In the genomic region with DNA sequence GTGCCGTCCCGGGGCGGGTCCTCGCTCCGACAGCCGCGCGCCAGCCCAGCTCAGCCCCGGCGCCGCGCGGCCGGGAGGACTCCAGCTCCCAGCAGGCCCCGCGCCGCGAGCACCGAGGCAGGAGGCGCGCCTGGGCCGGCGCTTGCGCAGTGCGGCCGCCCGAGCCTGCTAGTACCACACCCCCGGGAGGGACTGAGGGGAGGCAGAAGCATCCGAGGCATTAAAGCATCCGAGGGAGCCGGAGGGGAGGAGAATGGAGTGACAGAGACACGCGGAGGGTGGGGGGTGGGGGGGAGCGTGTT, we compare ENCODE assay signal across 8 cellular contexts. TPM values are rescaled to one million over a fixed set of nuclear protein-coding genes. Genes with fewer than 3 reads are reported as not detected.
A peak's percentile ranks its signal among the peaks of the same experiment; 100 is the strongest.
DNase-seq lines count a peak whose midpoint lies in the region; ATAC-seq and TF ChIP-seq lines count a peak whose summit lies in the region.

A gene (plus strand): TSS at position 205 of the 302 bp plus-strand sequence. CDS start 347 bp downstream, outside the sequence.

- peaks cover 23% of the 10 kb centered on the region for H3K4me1 Mint-ChIP-seq in activated T-helper 17 cell treated with anti-CD3 and anti-CD28 coated beads, Interleukin-2, amount 50 U/mL, for 72 hours
- peaks cover 41 to 48% (median 44%) of the 10 kb centered on the region in 7 donors for H3K4me1 Mint-ChIP-seq in naive thymus-derived CD4-positive, alpha-beta T cell
- peaks cover 24 to 43% of the 10 kb centered on the region in 2 donors for H3K4me1 Mint-ChIP-seq in stimulated activated naive B cell treated with anti-CD40 and anti-IgM and Interleukin-4, amounts not matched to agents 10 μg/mL and 1 μg/mL and 100 μg/mL, for 72 hours

- TF ChIP-seq CTCF in RWPE1 (conservative IDR thresholded peaks at IDR 0.05; ENCODE audit: low read depth) (no peak), fibroblast of lung (conservative IDR thresholded peaks at IDR 0.05 in 1 of 2, IDR thresholded peaks at IDR 0.05 in 1 of 2; ENCODE audit: low read depth in 1 of 2, low read length in 2 of 2) (no peak)

- WGBS in GM23248 (ENCODE audit: low coverage in 1 of 2, low lambda C conversion rate in 2 of 2, missing lambda C conversion rate in 2 of 2), 2 experiments, result 0 to 2% methylated on average over 20 to 23 of the region's 34 CpGs

- peak; percentile 85 for ATAC-seq in activated T-helper 17 cell treated with anti-CD3 and anti-CD28 coated beads, Interleukin-2, amount 50 U/mL, for 72 hours (replicated peaks)
- ATAC-seq in naive thymus-derived CD4-positive, alpha-beta T cell, result peak; percentile 91
- ATAC-seq in stimulated activated naive B cell treated with anti-CD40 and anti-IgM and Interleukin-4, amounts not matched to agents 10 μg/mL and 1 μg/mL and 100 μg/mL, for 72 hours (replicated peaks), result peak; percentile 85 to 86

- H2AFZ ChIP-seq in GM23248 (peak within 1 kb of the TSS; percentile 77), fibroblast of lung (ENCODE audit: low read length) (no peak within 1 kb of the TSS)

- H3K9ac ChIP-seq in GM23248 (peak within 1 kb of the TSS; percentile 96), fibroblast of lung (ENCODE audit: insufficient read depth, low read length) (peak within 1 kb of the TSS; percentile 92)

- peaks cover 43% of the 10 kb centered on the region for H3K79me2 ChIP-seq in GM23248 (ENCODE audit: insufficient read depth)
- H3K79me2 ChIP-seq in fibroblast of lung (ENCODE audit: control insufficient read depth, insufficient read depth, low read length), result peaks cover 44% of the 10 kb centered on the region

- peak within 1 kb of the TSS; percentile 86 for H3K4me3 ChIP-seq in GM23248
- H3K4me3 ChIP-seq in fibroblast of lung (replicated peaks in 1 of 4; ENCODE audit: control extremely low read depth in 1 of 4, insufficient read depth in 1 of 4, low read depth in 3 of 4, low read length in 4 of 4), result peak within 1 kb of the TSS; percentile 58 to 98 (median 85)
- peak within 1 kb of the TSS; percentile 75 for H3K4me3 ChIP-seq in naive thymus-derived CD4-positive, alpha-beta T cell (ENCODE audit: low read length)

- no peaks in the 10 kb centered on the region for H3K9me3 ChIP-seq in GM23248 (ENCODE audit: low read depth)
- H3K9me3 ChIP-seq in fibroblast of lung (ENCODE audit: control insufficient read depth, insufficient read depth, low read depth, low read length), result no peaks in the 10 kb centered on the region
- no peaks in the 10 kb centered on the region for H3K9me3 ChIP-seq in naive thymus-derived CD4-positive, alpha-beta T cell (ENCODE audit: control insufficient read depth in 2 of 3, low read length in 3 of 3)

- H4K20me1 ChIP-seq in GM23248 (ENCODE audit: insufficient read depth), result no peaks in the 10 kb centered on the region
- H4K20me1 ChIP-seq in fibroblast of lung (ENCODE audit: control insufficient read depth, extremely low read depth, insufficient read depth, low read length), result no peaks in the 10 kb centered on the region

- H3K4me1 ChIP-seq in GM23248 (ENCODE audit: insufficient read depth) (peaks cover 45% of the 10 kb centered on the region), fibroblast of lung (ENCODE audit: control insufficient read depth, extremely low read depth, insufficient read depth, low read length) (peaks cover 20% of the 10 kb centered on the region)
- peaks cover 23 to 35% of the 10 kb centered on the region in 2 donors for H3K4me1 ChIP-seq in naive thymus-derived CD4-positive, alpha-beta T cell (ENCODE audit: control insufficient read depth in 2 of 2, insufficient read depth in 2 of 2, low read length in 2 of 2)

- POLR2A ChIA-PET in RWPE1 (lab: Yijun Ruan, JAX; ENCODE audit: low non-redundant PET), result interaction anchor here (0.9 to 1.0 kb wide), 3 partner anchors 64 to 211 kb away, joined by 3 to 4 read pairs (median 3); no protein-coding TSS in a partner anchor
- POLR2A ChIA-PET in naive thymus-derived CD4-positive, alpha-beta T cell (lab: Charles Lee), result interaction anchor here (0.6 to 7.3 kb wide), 12 partner anchors 30 to 334 kb away, joined by 3 to 65 read pairs (median 3); a partner anchor contains a TSS

- peaks cover under 1% of the 10 kb centered on the region for H3K36me3 Mint-ChIP-seq in activated T-helper 17 cell treated with anti-CD3 and anti-CD28 coated beads, Interleukin-2, amount 50 U/mL, for 72 hours (ENCODE audit: low read depth)
- no peaks in the 10 kb centered on the region for H3K36me3 Mint-ChIP-seq in naive thymus-derived CD4-positive, alpha-beta T cell
- H3K36me3 Mint-ChIP-seq in stimulated activated naive B cell treated with anti-CD40 and anti-IgM and Interleukin-4, amounts not matched to agents 10 μg/mL and 1 μg/mL and 100 μg/mL, for 72 hours, result no peaks in the 10 kb centered on the region

- H3K4me3 Mint-ChIP-seq in activated T-helper 17 cell treated with anti-CD3 and anti-CD28 coated beads, Interleukin-2, amount 50 U/mL, for 72 hours, result peak within 1 kb of the TSS; percentile 85
- peak within 1 kb of the TSS; percentile 94 to 98 (median 97) for H3K4me3 Mint-ChIP-seq in naive thymus-derived CD4-positive, alpha-beta T cell
- H3K4me3 Mint-ChIP-seq in stimulated activated naive B cell treated with anti-CD40 and anti-IgM and Interleukin-4, amounts not matched to agents 10 μg/mL and 1 μg/mL and 100 μg/mL, for 72 hours, result peak within 1 kb of the TSS; percentile 90 to 97

- H3K27me3 Mint-ChIP-seq in activated T-helper 17 cell treated with anti-CD3 and anti-CD28 coated beads, Interleukin-2, amount 50 U/mL, for 72 hours, result no peaks in the 10 kb centered on the region
- H3K27me3 Mint-ChIP-seq in naive thymus-derived CD4-positive, alpha-beta T cell, result no peaks in the 10 kb centered on the region
- no peaks in the 10 kb centered on the region for H3K27me3 Mint-ChIP-seq in stimulated activated naive B cell treated with anti-CD40 and anti-IgM and Interleukin-4, amounts not matched to agents 10 μg/mL and 1 μg/mL and 100 μg/mL, for 72 hours

- peaks cover 38% of the 10 kb centered on the region for H3F3A ChIP-seq in GM23248 (ENCODE audit: insufficient read depth)

- no peaks in the 10 kb centered on the region for H3K9me3 Mint-ChIP-seq in activated T-helper 17 cell treated with anti-CD3 and anti-CD28 coated beads, Interleukin-2, amount 50 U/mL, for 72 hours
- H3K9me3 Mint-ChIP-seq in naive thymus-derived CD4-positive, alpha-beta T cell, result no peaks in the 10 kb centered on the region
- H3K9me3 Mint-ChIP-seq in stimulated activated naive B cell treated with anti-CD40 and anti-IgM and Interleukin-4, amounts not matched to agents 10 μg/mL and 1 μg/mL and 100 μg/mL, for 72 hours, result no peaks in the 10 kb centered on the region

- H3K9me2 ChIP-seq in GM23248 (ENCODE audit: insufficient read depth), result no peaks in the 10 kb centered on the region

- H3K36me3 ChIP-seq in GM23248 (ENCODE audit: low read depth) (no peaks in the 10 kb centered on the region), fibroblast of lung (ENCODE audit: control insufficient read depth, insufficient read depth, low read length) (no peaks in the 10 kb centered on the region)
- no peaks in the 10 kb centered on the region for H3K36me3 ChIP-seq in naive thymus-derived CD4-positive, alpha-beta T cell (ENCODE audit: control insufficient read depth in 2 of 3, insufficient read depth in 3 of 3, low read length in 3 of 3)

- intact Hi-C loops in naive thymus-derived CD4-positive, alpha-beta T cell (cut with micrococcal nuclease), result loop anchor here (1.0 to 10.0 kb wide), 15 partner anchors 29 to 666 kb away; a partner anchor contains a TSS

- CTCF ChIA-PET in RWPE1 (lab: Yijun Ruan, JAX), result interaction anchor here (0.7 to 2.1 kb wide), 13 partner anchors 9 to 386 kb away, joined by 3 to 27 read pairs (median 6); no protein-coding TSS in a partner anchor
- CTCF ChIA-PET in naive thymus-derived CD4-positive, alpha-beta T cell (lab: Charles Lee), result interaction anchor here (0.6 to 2.7 kb wide), 24 partner anchors 9 to 657 kb away, joined by 3 to 36 read pairs (median 4); a partner anchor contains a TSS

- in situ Hi-C loops in GM23248 (cut with MboI), result no loop called here

- peak; percentile 29 for DNase-seq in DMS79 treated with DMSO at 0.1 percent for 48 hours (lab: John Stamatoyannopoulos, UW)
- peak; percentile 99 for DNase-seq in GM23248
- DNase-seq in Kasumi-1 (lab: John Stamatoyannopoulos, UW), result peak; percentile 94 to 96
- peak; percentile 98 for DNase-seq in RWPE1 (ENCODE audit: low spot score)
- peak; percentile 95 to 98 for DNase-seq in fibroblast of lung (ENCODE audit: low read depth in 2 of 2)
- DNase-seq in naive thymus-derived CD4-positive, alpha-beta T cell, result peak; percentile 96 to 99 (median 98)
- peak; percentile 97 for DNase-seq in stimulated activated naive B cell treated with anti-CD40 and anti-IgM and Interleukin-4, amounts not matched to agents 10 μg/mL and 1 μg/mL and 100 μg/mL, for 72 hours

- H3K4me2 ChIP-seq in GM23248 (ENCODE audit: unreplicated experiment) (peak within 1 kb of the TSS; percentile 99), fibroblast of lung (ENCODE audit: extremely low read depth, insufficient read depth, low read length) (peak within 1 kb of the TSS; percentile 89)

- peak within 1 kb of the TSS; percentile 96 for H3K27ac ChIP-seq in GM23248
- peak within 1 kb of the TSS; percentile 91 for H3K27ac ChIP-seq in RWPE1
- H3K27ac ChIP-seq in fibroblast of lung (ENCODE audit: insufficient read depth, low read length), result peak within 1 kb of the TSS; percentile 84
- H3K27ac ChIP-seq in naive thymus-derived CD4-positive, alpha-beta T cell (ENCODE audit: low read depth, low read length), result peak within 1 kb of the TSS; percentile 89

- H3K27me3 ChIP-seq in GM23248 (replicated peaks; ENCODE audit: insufficient read depth) (no peaks in the 10 kb centered on the region), fibroblast of lung (ENCODE audit: control insufficient read depth, insufficient read depth, low read length) (no peaks in the 10 kb centered on the region)
- H3K27me3 ChIP-seq in naive thymus-derived CD4-positive, alpha-beta T cell (ENCODE audit: control insufficient read depth in 2 of 2, insufficient read depth in 2 of 2, low read length in 2 of 2), result no peaks in the 10 kb centered on the region

- peak within 1 kb of the TSS; percentile 92 for H3K27ac Mint-ChIP-seq in activated T-helper 17 cell treated with anti-CD3 and anti-CD28 coated beads, Interleukin-2, amount 50 U/mL, for 72 hours
- H3K27ac Mint-ChIP-seq in naive thymus-derived CD4-positive, alpha-beta T cell, result peak within 1 kb of the TSS; percentile 91 to 99 (median 96)
- H3K27ac Mint-ChIP-seq in stimulated activated naive B cell treated with anti-CD40 and anti-IgM and Interleukin-4, amounts not matched to agents 10 μg/mL and 1 μg/mL and 100 μg/mL, for 72 hours, result peak within 1 kb of the TSS; percentile 98

RNA-seq across cellular contexts. Expression of the gene that starts here (rescaled TPM):
- 13.7 and 16.4 TPM in 2 replicates for total RNA-seq in GM23248 (2014; rRNA removed; shearing (Covaris generic))
- polyA plus RNA-seq in GM23248 (2016; fragmentation: Nextera tagmentation; extraction: Ambion mirVana) (4.3 and 5.2 TPM in 2 replicates), fibroblast of lung (26.9 and 90.3 TPM in 2 replicates)
- 10 to 100 TPM; 18.9 to 28.2 TPM for total RNA-seq in activated T-helper 17 cell treated with anti-CD3 and anti-CD28 coated beads, Interleukin-2, amount 50 U/mL, for 72 hours
- 19.0 and 24.1 TPM in 2 replicates for total RNA-seq in fibroblast of lung
- 30.0 and 94.7 TPM in 2 replicates for polyA plus RNA-seq in fibroblast of lung (2012)
- polyA minus RNA-seq in fibroblast of lung (ENCODE audit: low replicate concordance), result 28.8 and 64.8 TPM in 2 replicates
- total RNA-seq in naive thymus-derived CD4-positive, alpha-beta T cell, result 10 to 100 TPM; 20.3 to 45.2 (median 34.2) TPM
- 10 to 100 TPM; 16.4 to 30.3 TPM for polyA plus RNA-seq in naive thymus-derived CD4-positive, alpha-beta T cell

Comparison
In these comparisons a context has a peak if more than half of its experiments do, and no peak if none do; other contexts are left out.
1. Peak in every context shown above with its lines: DNase-seq, ATAC-seq, H3K4me3 ChIP-seq and H3K27ac ChIP-seq.
2. DNase-seq: peak in every context shown above with its lines; median percentile 99 in GM23248; 98 in RWPE1; 98 in naive thymus-derived CD4-positive, alpha-beta T cell; 97 in stimulated activated naive B cell treated with anti-CD40 and anti-IgM and Interleukin-4, amounts not matched to agents 10 μg/mL and 1 μg/mL and 100 μg/mL, for 72 hours; 96 in fibroblast of lung; 95 in Kasumi-1; 29 in DMS79 treated with DMSO at 0.1 percent for 48 hours.